Comparison of ENCODE assay signal across 9 cellular contexts in the genomic region with DNA sequence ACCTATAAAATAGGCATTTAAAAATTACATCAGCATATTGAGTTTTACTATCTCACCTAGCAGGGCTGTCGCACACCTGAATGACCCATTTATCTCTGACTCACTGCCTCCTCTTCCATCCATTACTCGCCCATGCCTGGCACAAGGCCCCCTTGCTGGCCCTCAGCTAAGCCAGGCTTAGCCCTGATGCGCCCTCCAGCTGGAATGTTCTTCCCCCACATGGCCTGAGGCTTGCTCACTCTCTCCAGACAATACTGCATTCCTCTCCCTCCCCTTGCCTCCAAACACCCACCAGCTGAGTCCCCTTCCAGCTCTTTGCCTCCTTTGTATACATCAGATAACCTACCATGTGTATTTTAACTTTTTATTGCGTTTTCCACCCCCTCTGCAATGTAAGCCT. TPM values are rescaled to one million over a fixed set of nuclear protein-coding genes. Genes with fewer than 3 reads are reported as not detected.
DNase-seq lines count a peak whose midpoint lies in the region; ATAC-seq and TF ChIP-seq lines count a peak whose summit lies in the region.
"Had no signal": no experiment of that assay in that cellular context is flagged by ENCODE, and none has a peak within 500 bp of the region (broad histone marks: within the 10 kb centered on the region; RNA-seq: fewer than 3 reads in every experiment).

No MANE protein-coding gene starts in this region.

- DNase-seq in DMS 273 (lab: John Stamatoyannopoulos, UW; ENCODE audit: unreplicated experiment) (peak; percentile 14), DMS 273 treated with DMSO at 0.1 percent for 48 hours (lab: John Stamatoyannopoulos, UW) (no peak), kidney tubule cell (ENCODE audit: low spot score) (peak; percentile 84), thoracic aorta (ENCODE audit: low spot score) (no peak), 8988T (no peak), COLO829 (ENCODE audit: low spot score) (no peak)

- H3K27ac ChIP-seq in thoracic aorta, result peak overlapping the region; percentile 31 to 43
- H3K27ac ChIP-seq: 22Rv1 had no signal

- no peaks in the 10 kb centered on the region for H3K27me3 ChIP-seq in thoracic aorta (replicated peaks; ENCODE audit: insufficient read depth)

- no peaks in the 10 kb centered on the region for H3K27me3 Mint-ChIP-seq in activated T-helper 17 cell treated with anti-CD3 and anti-CD28 coated beads, Interleukin-2, amount 50 U/mL, for 72 hours

- ATAC-seq in activated T-helper 17 cell treated with anti-CD3 and anti-CD28 coated beads, Interleukin-2, amount 50 U/mL, for 72 hours (replicated peaks), result no peak
- ATAC-seq in thoracic aorta (ENCODE audit: insufficient number of reproducible peaks, low FRiP score, low read depth) (no peak), GM18520 (IDR thresholded peaks at IDR 0.05; ENCODE audit: unreplicated experiment) (no peak)

- H3K4me1 Mint-ChIP-seq in activated T-helper 17 cell treated with anti-CD3 and anti-CD28 coated beads, Interleukin-2, amount 50 U/mL, for 72 hours, result peaks cover 48% of the 10 kb centered on the region

- H3K9me3 Mint-ChIP-seq in activated T-helper 17 cell treated with anti-CD3 and anti-CD28 coated beads, Interleukin-2, amount 50 U/mL, for 72 hours, result no peaks in the 10 kb centered on the region

- no peak overlapping the region for H3K4me3 Mint-ChIP-seq in activated T-helper 17 cell treated with anti-CD3 and anti-CD28 coated beads, Interleukin-2, amount 50 U/mL, for 72 hours

- H3K36me3 ChIP-seq in thoracic aorta, result no peaks in the 10 kb centered on the region

- H3K4me3 ChIP-seq in thoracic aorta, result no peak overlapping the region

- no peaks in the 10 kb centered on the region for H3K9me3 ChIP-seq in thoracic aorta

- peaks cover 32 to 78% of the 10 kb centered on the region in 2 donors for H3K4me1 ChIP-seq in thoracic aorta (ENCODE audit: control insufficient read depth in 1 of 2, low read depth in 2 of 2)

- TF ChIP-seq CTCF in thoracic aorta (IDR thresholded peaks at IDR 0.05), result no peak

- H3K27ac Mint-ChIP-seq in activated T-helper 17 cell treated with anti-CD3 and anti-CD28 coated beads, Interleukin-2, amount 50 U/mL, for 72 hours, result peak overlapping the region; percentile 42

- peaks cover 77% of the 10 kb centered on the region for H3K36me3 Mint-ChIP-seq in activated T-helper 17 cell treated with anti-CD3 and anti-CD28 coated beads, Interleukin-2, amount 50 U/mL, for 72 hours (ENCODE audit: low read depth)

RNA-seq across cellular contexts. Expression of a gene that starts 7.2 kb away (rescaled TPM):
- 10 to 100 TPM; 20.2 to 24.6 TPM for total RNA-seq in activated T-helper 17 cell treated with anti-CD3 and anti-CD28 coated beads, Interleukin-2, amount 50 U/mL, for 72 hours
- total RNA-seq in thoracic aorta, result 10 to 100 TPM; 47.2 to 82.4 TPM

Comparison
In these comparisons a context has a peak if more than half of its experiments do, and no peak if none do; other contexts are left out.
1. DNase-seq: peak in DMS 273 (single experiment) and kidney tubule cell (single experiment); none in DMS 273 treated with DMSO at 0.1 percent for 48 hours (single experiment), thoracic aorta (single experiment), 8988T (single experiment) and COLO829 (single experiment).